ENCODE assay signal across 29 cellular contexts in the genomic region with DNA sequence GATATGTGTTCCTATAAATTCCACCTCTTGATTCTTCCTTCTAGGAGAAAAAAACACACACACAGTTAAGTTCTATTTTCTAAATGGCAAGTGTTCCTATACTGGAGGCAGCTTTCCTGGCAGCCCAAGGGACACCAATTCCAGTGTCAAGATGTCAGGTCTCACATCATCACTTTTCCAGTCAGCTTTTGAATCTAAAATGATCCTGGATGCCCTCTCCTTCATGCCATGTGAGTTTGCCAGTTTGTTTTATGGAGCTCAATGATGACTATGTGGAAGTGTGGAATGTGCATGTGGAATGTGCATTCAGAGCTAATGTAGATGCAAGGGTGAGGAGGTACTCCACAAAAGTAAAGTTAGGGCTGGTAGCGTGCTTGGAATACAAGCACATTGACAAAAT.
"Had no signal": no experiment of that assay in that cellular context is flagged by ENCODE, and none has a peak within 500 bp of the region (broad histone marks: within the 10 kb centered on the region; RNA-seq: fewer than 3 reads in every experiment).

No MANE protein-coding gene starts in this region.

- H3K36me3 Mint-ChIP-seq: activated naive CD8-positive, alpha-beta T cell had no signal

- DNase-seq: activated B cell treated with CpG ODN at 0.5 μM for 24 hours; activated CD4-positive, alpha-beta T cell treated with anti-CD3 and anti-CD28 coated beads for 48 hours; activated CD4-positive, alpha-beta T cell treated with anti-CD3 and anti-CD28 coated beads, Interleukin-2, amount 50 U/mL, for 1 hour; activated CD4-positive, alpha-beta T cell treated with anti-CD3 and anti-CD28 coated beads, Interleukin-2, amount 50 U/mL, for 48 hours; activated CD8-positive, alpha-beta memory T cell treated with anti-CD3 and anti-CD28 coated beads for 24 hours; activated CD8-positive, alpha-beta T cell treated with anti-CD3 and anti-CD28 coated beads for 36 hours; activated effector memory CD4-positive, alpha-beta T cell treated with Interleukin-2 at 50 U/mL for 16 hours; activated gamma-delta T cell treated with Interleukin-2 at 50 U/mL for 16 hours; activated naive CD4-positive, alpha-beta T cell treated with anti-CD3 and anti-CD28 coated beads, Interleukin-2, amount 50 U/mL, for 16 hours; activated naive CD4-positive, alpha-beta T cell treated with Interleukin-2 at 50 U/mL for 16 hours; activated T-cell treated with anti-CD3 and anti-CD28 coated beads, Interleukin-2, amount 50 U/mL, for 4 hours; amniotic stem cell; aorta; body of pancreas; central memory CD4-positive, alpha-beta T cell; cerebellar nuclear complex; colonic mucosa; effector CD8-positive, alpha-beta T cell; esophagus squamous epithelium; foreskin melanocyte; T-helper 1 cell; T-helper 17 cell; T1000; WERI-Rb-1 had no signal

- H3K4me1 Mint-ChIP-seq: activated B cell treated with CpG ODN at 0.5 μM for 24 hours; activated T-helper 17 cell treated with anti-CD3 and anti-CD28 coated beads, Interleukin-2, amount 50 U/mL, for 72 hours; T-helper 17 cell had no signal

- ATAC-seq: activated CD4-positive, CD25-positive, alpha-beta regulatory T cell treated with anti-CD3 and anti-CD28 coated beads, Interleukin-2, amount 50 U/mL, for 24 hours; activated CD8-positive, alpha-beta T cell treated with anti-CD3 and anti-CD28 coated beads for 36 hours; activated T-cell treated with anti-CD3 and anti-CD28 coated beads, Interleukin-2, amount 50 U/mL, for 4 hours; activated T-helper 17 cell treated with anti-CD3 and anti-CD28 coated beads, Interleukin-2, amount 50 U/mL, for 72 hours; body of pancreas; gastroesophageal sphincter; T-helper 17 cell had no signal

- H3K9me3 Mint-ChIP-seq: activated B cell treated with CpG ODN at 0.5 μM for 24 hours; activated CD8-positive, alpha-beta T cell treated with anti-CD3 and anti-CD28 coated beads for 36 hours; activated T-cell treated with anti-CD3 and anti-CD28 coated beads, Interleukin-2, amount 50 U/mL, for 4 hours; activated T-helper 17 cell treated with anti-CD3 and anti-CD28 coated beads, Interleukin-2, amount 50 U/mL, for 72 hours; T-helper 2 cell treated with Interferon-gamma antibody and Interleukin-4, amounts not matched to agents 5 μg/mL and 100 μg/mL, for 36 hours had no signal

- H3K27me3 Mint-ChIP-seq: activated B cell treated with CpG ODN at 0.5 μM for 24 hours; activated CD8-positive, alpha-beta T cell treated with anti-CD3 and anti-CD28 coated beads for 36 hours; activated naive CD8-positive, alpha-beta T cell; activated T-helper 17 cell treated with anti-CD3 and anti-CD28 coated beads, Interleukin-2, amount 50 U/mL, for 72 hours; T-helper 17 cell had no signal

- H3K27ac Mint-ChIP-seq: activated B cell treated with CpG ODN at 0.5 μM for 24 hours; activated CD8-positive, alpha-beta T cell treated with anti-CD3 and anti-CD28 coated beads for 36 hours; activated naive CD8-positive, alpha-beta T cell; activated T-helper 17 cell treated with anti-CD3 and anti-CD28 coated beads, Interleukin-2, amount 50 U/mL, for 72 hours; T-helper 17 cell; T-helper 2 cell treated with Interferon-gamma antibody and Interleukin-4, amounts not matched to agents 5 μg/mL and 100 μg/mL, for 36 hours had no signal

- H3K4me3 Mint-ChIP-seq: activated B cell treated with CpG ODN at 0.5 μM for 24 hours; activated CD8-positive, alpha-beta T cell treated with anti-CD3 and anti-CD28 coated beads for 36 hours; activated naive CD8-positive, alpha-beta T cell; activated T-cell treated with anti-CD3 and anti-CD28 coated beads, Interleukin-2, amount 50 U/mL, for 4 hours; activated T-helper 17 cell treated with anti-CD3 and anti-CD28 coated beads, Interleukin-2, amount 50 U/mL, for 72 hours; T-helper 17 cell; T-helper 2 cell treated with Interferon-gamma antibody and Interleukin-4, amounts not matched to agents 5 μg/mL and 100 μg/mL, for 36 hours had no signal
